Comparison of ENCODE assay signal across 14 cellular contexts in the genomic region with DNA sequence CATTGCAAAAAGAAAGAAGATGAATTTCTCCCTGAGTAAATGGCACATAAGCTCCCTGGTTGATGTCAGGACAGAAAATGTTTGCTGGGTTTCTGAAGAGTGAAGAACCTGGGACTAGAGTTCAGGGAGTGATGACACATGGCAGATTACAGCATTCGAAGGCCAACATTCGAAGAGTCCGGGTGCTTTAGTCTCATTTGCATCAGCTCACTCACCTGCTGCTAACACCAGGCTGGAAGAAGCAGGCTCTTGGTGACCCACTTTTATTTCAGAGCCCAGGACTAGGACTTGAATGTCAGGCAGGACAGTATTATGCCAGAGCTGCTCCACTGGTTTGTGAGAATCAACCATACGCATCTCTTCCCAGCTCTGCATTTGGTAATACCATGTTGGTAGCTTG.
DNase-seq lines count a peak whose midpoint lies in the region; TF ChIP-seq lines count a peak whose summit lies in the region.
"Had no signal": no experiment of that assay in that cellular context is flagged by ENCODE, and none has a peak within 500 bp of the region (broad histone marks: within the 10 kb centered on the region; RNA-seq: fewer than 3 reads in every experiment).

No MANE protein-coding gene starts in this region.

- no peak overlapping the region for H3K9ac ChIP-seq in neuronal stem cell (ENCODE audit: low read depth, low read length, poor library complexity)

- peaks cover 9% of the 10 kb centered on the region for H3K9me3 Mint-ChIP-seq in glutamatergic neuron (ENCODE audit: unreplicated experiment)
- no peaks in the 10 kb centered on the region for H3K9me3 Mint-ChIP-seq in activated T-helper 1 cell treated with anti-CD3 and anti-CD28 coated beads, Interleukin-12 subunit alpha, Interleukin-12 subunit beta, Interleukin-2, Interleukin-4 antibody, amounts not matched to agents 30 ng/mL and 10 ng/mL and 1 ng/mL, durations not matched to agents 14 hours and 24 hours and 36 hours

- H3K27ac Mint-ChIP-seq in glutamatergic neuron (ENCODE audit: unreplicated experiment), result peak overlapping the region; percentile 14
- H3K27ac Mint-ChIP-seq in activated T-helper 1 cell treated with anti-CD3 and anti-CD28 coated beads, Interleukin-12 subunit alpha, Interleukin-12 subunit beta, Interleukin-2, Interleukin-4 antibody, amounts not matched to agents 30 ng/mL and 10 ng/mL and 1 ng/mL, durations not matched to agents 14 hours and 24 hours and 36 hours, result no peak overlapping the region
- H3K27ac Mint-ChIP-seq: B cell; CD4-positive, CD25-positive, alpha-beta regulatory T cell had no signal

- no peak overlapping the region for H3K4me2 ChIP-seq in neuronal stem cell (ENCODE audit: insufficient read depth, low read length, poor library complexity, severe bottlenecking)

- peaks cover 0 to 49% (median 0%) of the 10 kb centered on the region in 3 experiments for H3K27me3 ChIP-seq in neuronal stem cell (ENCODE audit: control insufficient read depth in 3 of 3, insufficient read depth in 3 of 3, low read depth in 1 of 3, low read length in 3 of 3)
- no peaks in the 10 kb centered on the region for H3K27me3 ChIP-seq in suprapubic skin

- peaks cover 7% of the 10 kb centered on the region for H3K27me3 Mint-ChIP-seq in glutamatergic neuron (ENCODE audit: unreplicated experiment)
- peaks cover 8% of the 10 kb centered on the region for H3K27me3 Mint-ChIP-seq in activated T-helper 1 cell treated with anti-CD3 and anti-CD28 coated beads, Interleukin-12 subunit alpha, Interleukin-12 subunit beta, Interleukin-2, Interleukin-4 antibody, amounts not matched to agents 30 ng/mL and 10 ng/mL and 1 ng/mL, durations not matched to agents 14 hours and 24 hours and 36 hours (ENCODE audit: insufficient read depth)

- H2BK12ac ChIP-seq in neuronal stem cell (ENCODE audit: low read length), result no peak overlapping the region

- no peak for TF ChIP-seq EP300 in suprapubic skin (IDR thresholded peaks at IDR 0.05)

- no CpG with 5 or more reads among the region's 4 CpGs for WGBS in neuronal stem cell (ENCODE audit: extremely low coverage in 2 of 2, insufficient read length in 2 of 2, insufficient replicate concordance in 1 of 2), 2 donors
- WGBS in suprapubic skin, result 94% methylated on average over 4 of the region's 4 CpGs

- no peak overlapping the region for H2BK15ac ChIP-seq in neuronal stem cell (ENCODE audit: low read length)

- TF ChIP-seq POLR2A in suprapubic skin (IDR thresholded peaks at IDR 0.05), result no peak

- DNase-seq in NCI-H82 (lab: John Stamatoyannopoulos, UW), result peak; percentile 23
- DNase-seq in NCI-H82 treated with DMSO at 0.1 percent for 48 hours (lab: John Stamatoyannopoulos, UW; ENCODE audit: unreplicated experiment), result no peak
- DNase-seq in NCI-H526 treated with DMSO at 0.1 percent for 48 hours (lab: John Stamatoyannopoulos, UW), result peak; percentile 78
- no peak for DNase-seq in glutamatergic neuron
- no peak for DNase-seq in neuronal stem cell (ENCODE audit: low spot score)
- no peak for DNase-seq in suprapubic skin (ENCODE audit: low spot score in 2 of 2)
- no peak for DNase-seq in activated T-helper 1 cell treated with anti-CD3 and anti-CD28 coated beads, Interleukin-12 subunit alpha, Interleukin-12 subunit beta, Interleukin-2, Interleukin-4 antibody, amounts not matched to agents 30 ng/mL and 10 ng/mL and 1 ng/mL, durations not matched to agents 14 hours and 24 hours and 36 hours (ENCODE audit: low spot score)
- DNase-seq: CD4-positive, CD25-positive, alpha-beta regulatory T cell; NCI-H1105; NCI-H524; OCI-M1; SHP77 had no signal

- H3K36me3 ChIP-seq in neuronal stem cell (replicated peaks in 1 of 2; ENCODE audit: control insufficient read depth in 2 of 2, insufficient read depth in 2 of 2, low read length in 2 of 2) (no peaks in the 10 kb centered on the region), suprapubic skin (no peaks in the 10 kb centered on the region)

- H3K36me3 Mint-ChIP-seq in glutamatergic neuron (ENCODE audit: unreplicated experiment), result no peaks in the 10 kb centered on the region
- no peaks in the 10 kb centered on the region for H3K36me3 Mint-ChIP-seq in activated T-helper 1 cell treated with anti-CD3 and anti-CD28 coated beads, Interleukin-12 subunit alpha, Interleukin-12 subunit beta, Interleukin-2, Interleukin-4 antibody, amounts not matched to agents 30 ng/mL and 10 ng/mL and 1 ng/mL, durations not matched to agents 14 hours and 24 hours and 36 hours (ENCODE audit: low read depth)
- H3K36me3 Mint-ChIP-seq: CD4-positive, CD25-positive, alpha-beta regulatory T cell had no signal

- TF ChIP-seq CTCF in glutamatergic neuron (IDR thresholded peaks at IDR 0.05; ENCODE audit: partially characterized antibody, unreplicated experiment) (no peak), suprapubic skin (IDR thresholded peaks at IDR 0.05) (no peak)

- H3K27ac ChIP-seq in neuronal stem cell (replicated peaks; ENCODE audit: low read length), result peak overlapping the region; percentile 45
- H3K27ac ChIP-seq in suprapubic skin, result no peak overlapping the region

- H3K4ac ChIP-seq in neuronal stem cell (ENCODE audit: low read length), result no peak overlapping the region

- H3K14ac ChIP-seq in neuronal stem cell (ENCODE audit: low read length), result no peak overlapping the region

- intact Hi-C loops in activated T-helper 1 cell treated with anti-CD3 and anti-CD28 coated beads, Interleukin-12 subunit alpha, Interleukin-12 subunit beta, Interleukin-2, Interleukin-4 antibody, amounts not matched to agents 30 ng/mL and 10 ng/mL and 1 ng/mL, durations not matched to agents 14 hours and 24 hours and 36 hours (cut with micrococcal nuclease), result no loop called here

- no peak overlapping the region for H3K23ac ChIP-seq in neuronal stem cell (ENCODE audit: low read depth, low read length, poor library complexity)

- H3K4me3 Mint-ChIP-seq in glutamatergic neuron (ENCODE audit: unreplicated experiment), result no peak overlapping the region
- no peak overlapping the region for H3K4me3 Mint-ChIP-seq in activated T-helper 1 cell treated with anti-CD3 and anti-CD28 coated beads, Interleukin-12 subunit alpha, Interleukin-12 subunit beta, Interleukin-2, Interleukin-4 antibody, amounts not matched to agents 30 ng/mL and 10 ng/mL and 1 ng/mL, durations not matched to agents 14 hours and 24 hours and 36 hours
- H3K4me3 Mint-ChIP-seq: B cell; CD4-positive, CD25-positive, alpha-beta regulatory T cell had no signal

- H3K4me1 ChIP-seq in neuronal stem cell (ENCODE audit: control insufficient read depth in 2 of 2, insufficient read depth in 1 of 2, low read depth in 1 of 2, low read length in 2 of 2) (peaks cover 0 to 18% of the 10 kb centered on the region in 2 donors), suprapubic skin (no peaks in the 10 kb centered on the region)

- H4K8ac ChIP-seq in neuronal stem cell (ENCODE audit: low read depth, low read length), result no peak overlapping the region

- H3K4me1 Mint-ChIP-seq in glutamatergic neuron (ENCODE audit: low read depth, unreplicated experiment), result peaks cover 63% of the 10 kb centered on the region
- H3K4me1 Mint-ChIP-seq in activated T-helper 1 cell treated with anti-CD3 and anti-CD28 coated beads, Interleukin-12 subunit alpha, Interleukin-12 subunit beta, Interleukin-2, Interleukin-4 antibody, amounts not matched to agents 30 ng/mL and 10 ng/mL and 1 ng/mL, durations not matched to agents 14 hours and 24 hours and 36 hours (ENCODE audit: low read depth), result no peaks in the 10 kb centered on the region
- H3K4me1 Mint-ChIP-seq: B cell; CD4-positive, CD25-positive, alpha-beta regulatory T cell had no signal

- H2BK5ac ChIP-seq in neuronal stem cell (ENCODE audit: low read length), result no peak overlapping the region

- H3K4me3 ChIP-seq in neuronal stem cell (ENCODE audit: low read length in 2 of 2) (no peak overlapping the region), suprapubic skin (no peak overlapping the region)
- H3K4me3 ChIP-seq: GM12878 had no signal

- H2BK120ac ChIP-seq in neuronal stem cell (ENCODE audit: low read depth, low read length), result peak overlapping the region; percentile 6

- H3K18ac ChIP-seq in neuronal stem cell (ENCODE audit: low read length), result peak overlapping the region; percentile 20

- H2AK5ac ChIP-seq in neuronal stem cell (ENCODE audit: low read depth, low read length), result peak overlapping the region; percentile 42

- H2AFZ ChIP-seq in neuronal stem cell (ENCODE audit: low read length), result no peak overlapping the region

- no peaks in the 10 kb centered on the region for H3K9me3 ChIP-seq in neuronal stem cell (replicated peaks in 1 of 2; ENCODE audit: control insufficient read depth in 2 of 2, insufficient read depth in 1 of 2, low read depth in 1 of 2, low read length in 2 of 2)
- H3K9me3 ChIP-seq in suprapubic skin, result no peaks in the 10 kb centered on the region

- no peaks in the 10 kb centered on the region for H3K79me1 ChIP-seq in neuronal stem cell (ENCODE audit: low read depth, low read length)

- H4K91ac ChIP-seq in neuronal stem cell (ENCODE audit: low read depth, low read length, poor library complexity), result no peak overlapping the region

Comparison
In these comparisons a context has a peak if more than half of its experiments do, and no peak if none do; other contexts are left out.
1. DNase-seq: peak in NCI-H82 (single experiment) and NCI-H526 treated with DMSO at 0.1 percent for 48 hours (single experiment); none in NCI-H82 treated with DMSO at 0.1 percent for 48 hours (single experiment), glutamatergic neuron (single experiment), neuronal stem cell (single experiment), suprapubic skin (0 of 2) and activated T-helper 1 cell treated with anti-CD3 and anti-CD28 coated beads, Interleukin-12 subunit alpha, Interleukin-12 subunit beta, Interleukin-2, Interleukin-4 antibody, amounts not matched to agents 30 ng/mL and 10 ng/mL and 1 ng/mL, durations not matched to agents 14 hours and 24 hours and 36 hours (single experiment).